In the genomic region with DNA sequence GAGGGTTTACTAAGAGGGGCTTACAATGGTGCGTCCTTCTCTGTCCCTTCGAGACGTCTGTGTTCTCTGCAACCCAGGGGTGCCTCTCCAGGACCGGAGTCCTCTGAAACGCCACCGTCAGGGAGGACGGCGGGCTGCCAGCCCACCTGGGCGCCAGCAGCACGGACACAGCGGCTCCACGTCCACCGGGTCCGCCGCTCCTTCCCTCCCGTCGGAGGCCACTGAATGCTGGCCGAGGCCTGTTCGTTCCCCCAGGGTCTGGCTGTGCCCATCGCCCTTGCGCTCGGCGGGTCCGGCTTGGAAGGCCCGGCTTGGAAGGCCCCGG, we compare ENCODE assay signal across 8 cellular contexts. TPM values are rescaled to one million over a fixed set of nuclear protein-coding genes. Genes with fewer than 3 reads are reported as not detected.
DNase-seq lines count a peak whose midpoint lies in the region; ATAC-seq, FAIRE-seq and TF ChIP-seq lines count a peak whose summit lies in the region.

No MANE protein-coding gene starts in this region.

- peaks cover 36% of the 10 kb centered on the region for H3K4me1 ChIP-seq in mononuclear cell (ENCODE audit: insufficient read depth, low read length)

- H3K4me3 ChIP-seq in astrocyte of the spinal cord (ENCODE audit: low read depth, low read length) (peak overlapping the region; percentile 80), mononuclear cell (ENCODE audit: low read length) (peak overlapping the region; percentile 85)

- no peaks in the 10 kb centered on the region for H3K27me3 ChIP-seq in mononuclear cell (ENCODE audit: insufficient read depth, low read length)

- DNase-seq in AG08395 (ENCODE audit: low spot score) (peak; percentile 20), astrocyte of the spinal cord (ENCODE audit: low read depth, low spot score) (no peak), KBM-7 (no peak), GM13976 (ENCODE audit: low spot score) (no peak), GM19239 (ENCODE audit: insufficient read length, low spot score) (no peak)
- no peak for DNase-seq in stimulated activated CD4-positive, alpha-beta T cell treated with anti-CD3 and anti-CD28 coated beads, Interleukin-2, amount 100 ng/mL, for 24 hours

- in situ Hi-C loops in astrocyte of the spinal cord (cut with HindIII; ENCODE audit: low sequenced_read_pairs) (no loop called here), KBM-7 (cut with MboI; ENCODE audit: low pct_unique_long_range_greater_than_20kb, low sequenced_read_pairs) (no loop called here), GM13976 (cut with MboI; ENCODE audit: low sequenced_read_pairs, unreplicated experiment) (no loop called here)

- peak; percentile 3 for ATAC-seq in HG02642 (IDR thresholded peaks at IDR 0.05; ENCODE audit: poor library complexity, unreplicated experiment)

- no peaks in the 10 kb centered on the region for H3K9me3 ChIP-seq in mononuclear cell (ENCODE audit: low read depth, low read length)

- no peak for TF ChIP-seq CTCF in astrocyte of the spinal cord (IDR thresholded peaks at IDR 0.05; ENCODE audit: low read depth, low read length)
- TF ChIP-seq CTCF in GM13976 (IDR thresholded peaks at IDR 0.05; ENCODE audit: borderline replicate concordance, control extremely low read depth, extremely low read depth, insufficient read depth, missing control alignments): no peak

- FAIRE-seq in GM19239 (lab: Jason Lieb, UNC): no peak

RNA-seq across cellular contexts. Expression of gene TEPSIN, which starts 0.4 kb away (rescaled TPM):
- 39.6 TPM for total RNA-seq in mononuclear cell

RNA-seq across cellular contexts. Expression of gene NDUFAF8, which starts 0.7 kb away (rescaled TPM):
- 9.3 TPM for total RNA-seq in mononuclear cell

RNA-seq across cellular contexts. Expression of gene CEP131, which starts 15.7 kb away (rescaled TPM):
- 4.8 TPM for total RNA-seq in mononuclear cell

RNA-seq across cellular contexts. Expression of gene SLC38A10, which starts 56.7 kb away (rescaled TPM):
- 30.9 TPM for total RNA-seq in mononuclear cell
